In genomic region chr2:157822533-157822932, GRCh38 we compare ENCODE assay signal across 1 cellular context.
TF ChIP-seq lines count a peak whose summit lies in the region.

No MANE protein-coding gene starts in this region.

TF ChIP-seq in HepG2, 621 proteins besides CTCF, POLR2A, EP300 and RAD21:
- no peak for TF ChIP-seq ZNF703 (CRISPR knock-in tag; IDR thresholded peaks at IDR 0.05; ENCODE audit: borderline replicate concordance)
- TF ChIP-seq ZBTB39 (CRISPR knock-in tag; IDR thresholded peaks at IDR 0.05) = no peak
- TF ChIP-seq, protein P1, sequence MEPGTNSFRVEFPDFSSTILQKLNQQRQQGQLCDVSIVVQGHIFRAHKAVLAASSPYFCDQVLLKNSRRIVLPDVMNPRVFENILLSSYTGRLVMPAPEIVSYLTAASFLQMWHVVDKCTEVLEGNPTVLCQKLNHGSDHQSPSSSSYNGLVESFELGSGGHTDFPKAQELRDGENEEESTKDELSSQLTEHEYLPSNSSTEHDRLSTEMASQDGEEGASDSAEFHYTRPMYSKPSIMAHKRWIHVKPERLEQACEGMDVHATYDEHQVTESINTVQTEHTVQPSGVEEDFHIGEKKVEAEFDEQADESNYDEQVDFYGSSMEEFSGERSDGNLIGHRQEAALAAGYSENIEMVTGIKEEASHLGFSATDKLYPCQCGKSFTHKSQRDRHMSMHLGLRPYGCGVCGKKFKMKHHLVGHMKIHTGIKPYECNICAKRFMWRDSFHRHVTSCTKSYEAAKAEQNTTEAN (CRISPR knock-in tag; conservative IDR thresholded peaks at IDR 0.05) = no peak
- TF ChIP-seq HOXA5 (CRISPR knock-in tag; IDR thresholded peaks at IDR 0.05) = no peak
- TF ChIP-seq BORCS8-MEF2B (CRISPR knock-in tag; IDR thresholded peaks at IDR 0.05) = no peak
- no peak for TF ChIP-seq ZFP37 (CRISPR knock-in tag; IDR thresholded peaks at IDR 0.05; ENCODE audit: borderline replicate concordance)
- TF ChIP-seq FOXJ3 (CRISPR knock-in tag; IDR thresholded peaks at IDR 0.05; ENCODE audit: borderline replicate concordance) = no peak
- TF ChIP-seq ZNF501 (CRISPR knock-in tag; IDR thresholded peaks at IDR 0.05) = no peak
- TF ChIP-seq SP4 (CRISPR knock-in tag; IDR thresholded peaks at IDR 0.05) = no peak
- TF ChIP-seq ZFP36 (IDR thresholded peaks at IDR 0.05; ENCODE audit: borderline replicate concordance, low read depth, low read length, partially characterized antibody) = no peak
